11 cellular contexts compared by ENCODE assay signal in genomic region chr7:665251-665650, GRCh38.
DNase-seq lines count a peak whose midpoint lies in the region; ATAC-seq, FAIRE-seq and TF ChIP-seq lines count a peak whose summit lies in the region.
"Had no signal": no experiment of that assay in that cellular context is flagged by ENCODE, and none has a peak within 500 bp of the region (broad histone marks: within the 10 kb centered on the region; RNA-seq: fewer than 3 reads in every experiment).

No MANE protein-coding gene starts in this region.

- H3K9me3 ChIP-seq in astrocyte (ENCODE audit: insufficient read depth, low read depth, low read length), result peaks cover 2% of the 10 kb centered on the region
- H3K9me3 ChIP-seq: colonic mucosa had no signal

- H3K36me3 ChIP-seq in astrocyte (ENCODE audit: insufficient read depth, low read length), result no peaks in the 10 kb centered on the region
- H3K36me3 ChIP-seq: colonic mucosa had no signal

- H3K4me3 ChIP-seq in AG09309 (ENCODE audit: control insufficient read depth, low read depth, low read length) (no peak overlapping the region), astrocyte (ENCODE audit: insufficient read depth, low read depth, low read length) (no peak overlapping the region)
- H3K4me3 ChIP-seq: colonic mucosa had no signal

- DNase-seq in AG09309 (ENCODE audit: low read depth) (peak; percentile 3), astrocyte (ENCODE audit: low read depth) (peak; percentile 55), glutamatergic neuron (no peak), non-pigmented ciliary epithelial cell (ENCODE audit: low read depth) (peak; percentile 26), NAMALWA (ENCODE audit: low spot score) (no peak), DMS53 treated with DMSO at 0.1 percent for 48 hours (lab: John Stamatoyannopoulos, UW; ENCODE audit: unreplicated experiment) (no peak), progenitor cell of endocrine pancreas (ENCODE audit: low spot score, unreplicated experiment) (no peak)
- DNase-seq: colonic mucosa, GF-D8, NCI-H1436 had no signal

- no peaks in the 10 kb centered on the region for H3K27me3 ChIP-seq in astrocyte (ENCODE audit: insufficient read depth, low read length)
- H3K27me3 ChIP-seq: colonic mucosa had no signal

- H3K4me1 Mint-ChIP-seq in astrocyte (ENCODE audit: low read depth, unreplicated experiment) (no peaks in the 10 kb centered on the region), glutamatergic neuron (ENCODE audit: low read depth, unreplicated experiment) (no peaks in the 10 kb centered on the region), progenitor cell of endocrine pancreas (ENCODE audit: low read depth) (no peaks in the 10 kb centered on the region)

- H4K20me1 ChIP-seq in astrocyte (ENCODE audit: insufficient read depth, low read length), result no peaks in the 10 kb centered on the region

- no peak overlapping the region for H3K27ac ChIP-seq in astrocyte (ENCODE audit: low read depth, low read length)
- H3K27ac ChIP-seq: colonic mucosa had no signal

- no peak for TF ChIP-seq CTCF in AG09309 (IDR thresholded peaks at IDR 0.05; ENCODE audit: control insufficient read depth, insufficient read depth, low read depth, low read length, missing control alignments)
- TF ChIP-seq CTCF in astrocyte (IDR thresholded peaks at IDR 0.05; ENCODE audit: insufficient read depth, low read depth, low read length), result no peak
- no peak for TF ChIP-seq CTCF in glutamatergic neuron (IDR thresholded peaks at IDR 0.05; ENCODE audit: partially characterized antibody, unreplicated experiment)
- TF ChIP-seq CTCF in progenitor cell of endocrine pancreas (IDR thresholded peaks at IDR 0.05; ENCODE audit: unreplicated experiment), result no peak

- H3K79me2 ChIP-seq in astrocyte (ENCODE audit: insufficient read depth, low read length), result no peaks in the 10 kb centered on the region

- H3K4me2 ChIP-seq in astrocyte (ENCODE audit: low read length), result peak overlapping the region; percentile 28

- FAIRE-seq in astrocyte (lab: Jason Lieb, UNC), result no peak

- no peak overlapping the region for H3K9ac ChIP-seq in astrocyte (ENCODE audit: low read length)

- H3K27ac Mint-ChIP-seq in astrocyte (ENCODE audit: unreplicated experiment) (no peak overlapping the region), glutamatergic neuron (ENCODE audit: unreplicated experiment) (peak overlapping the region; percentile 3), progenitor cell of endocrine pancreas (no peak overlapping the region)

- H3K27me3 Mint-ChIP-seq in astrocyte (ENCODE audit: low read depth, unreplicated experiment) (no peaks in the 10 kb centered on the region), glutamatergic neuron (ENCODE audit: unreplicated experiment) (peaks cover 2% of the 10 kb centered on the region), progenitor cell of endocrine pancreas (no peaks in the 10 kb centered on the region)

- H3K9me3 Mint-ChIP-seq in astrocyte (ENCODE audit: unreplicated experiment) (peaks cover 2% of the 10 kb centered on the region), glutamatergic neuron (ENCODE audit: unreplicated experiment) (peaks cover 7% of the 10 kb centered on the region), progenitor cell of endocrine pancreas (ENCODE audit: low read depth) (no peaks in the 10 kb centered on the region)

- peaks cover 15% of the 10 kb centered on the region for H3K4me1 ChIP-seq in astrocyte (ENCODE audit: insufficient read depth, low read length)
- H3K4me1 ChIP-seq: colonic mucosa had no signal

- H3K36me3 Mint-ChIP-seq in astrocyte (ENCODE audit: low read depth, unreplicated experiment) (peaks cover 8% of the 10 kb centered on the region), glutamatergic neuron (ENCODE audit: unreplicated experiment) (peaks cover 7% of the 10 kb centered on the region), progenitor cell of endocrine pancreas (ENCODE audit: insufficient read depth) (peaks cover 8% of the 10 kb centered on the region)

- no peak for ATAC-seq in HG03460 (IDR thresholded peaks at IDR 0.05; ENCODE audit: unreplicated experiment)

- no peak overlapping the region for H2AFZ ChIP-seq in astrocyte (ENCODE audit: low read depth, low read length)

- H3K4me3 Mint-ChIP-seq in astrocyte (ENCODE audit: unreplicated experiment) (no peak overlapping the region), glutamatergic neuron (ENCODE audit: unreplicated experiment) (no peak overlapping the region), progenitor cell of endocrine pancreas (ENCODE audit: low read depth) (no peak overlapping the region)

Comparison
In these comparisons a context has a peak if more than half of its experiments do, and no peak if none do; other contexts are left out.
1. DNase-seq: peak in AG09309 (single experiment), astrocyte (single experiment) and non-pigmented ciliary epithelial cell (single experiment); none in glutamatergic neuron (single experiment), NAMALWA (single experiment), DMS53 treated with DMSO at 0.1 percent for 48 hours (single experiment) and progenitor cell of endocrine pancreas (single experiment).